In genomic region chr19:46935066-46935663, GRCh38 we compare ENCODE assay signal across 12 cellular contexts.
DNase-seq lines count a peak whose midpoint lies in the region; ATAC-seq and TF ChIP-seq lines count a peak whose summit lies in the region.
"Had no signal": no experiment of that assay in that cellular context is flagged by ENCODE, and none has a peak within 500 bp of the region (broad histone marks: within the 10 kb centered on the region; RNA-seq: fewer than 3 reads in every experiment).

No MANE protein-coding gene starts in this region.

- H3K4me1 ChIP-seq in RWPE2 (ENCODE audit: insufficient read depth, poor library complexity, severe bottlenecking) (peaks cover 30% of the 10 kb centered on the region), thymus (ENCODE audit: control insufficient read depth, insufficient read depth, low read length) (peaks cover 3% of the 10 kb centered on the region), HAP-1 (no peaks in the 10 kb centered on the region)
- peaks cover 43% of the 10 kb centered on the region for H3K4me1 ChIP-seq in effector memory CD4-positive, alpha-beta T cell (ENCODE audit: control insufficient read depth, insufficient read depth, low read length, poor library complexity, severe bottlenecking)
- H3K4me1 ChIP-seq: BE2C had no signal

- H3K27me3 ChIP-seq in RWPE2 (ENCODE audit: insufficient read depth, poor library complexity, severe bottlenecking) (no peaks in the 10 kb centered on the region), thymus (ENCODE audit: control insufficient read depth, insufficient read depth) (no peaks in the 10 kb centered on the region), WERI-Rb-1 (ENCODE audit: insufficient read depth, low read depth, severe bottlenecking) (no peaks in the 10 kb centered on the region), HAP-1 (ENCODE audit: low read depth) (no peaks in the 10 kb centered on the region)
- no peaks in the 10 kb centered on the region for H3K27me3 ChIP-seq in effector memory CD4-positive, alpha-beta T cell (replicated peaks; ENCODE audit: control insufficient read depth, insufficient read depth, low read length, poor library complexity, severe bottlenecking)
- H3K27me3 ChIP-seq: BE2C, neutrophil had no signal

- no peak for DNase-seq in activated T-cell treated with anti-CD3 and anti-CD28 coated beads, Interleukin-2, amount 50 U/mL, for 72 hours
- no peak for DNase-seq in activated T-cell treated with anti-CD3 and anti-CD28 coated beads, Interleukin-2, amount 50 U/mL, for 48 hours
- DNase-seq in RWPE2 (ENCODE audit: low spot score): no peak
- DNase-seq in effector memory CD4-positive, alpha-beta T cell: no peak
- DNase-seq in WERI-Rb-1: no peak
- no peak for DNase-seq in HAP-1 (ENCODE audit: low spot score in 2 of 2)
- DNase-seq: activated CD8-positive, alpha-beta memory T cell treated with anti-CD3 and anti-CD28 coated beads, Interleukin-2, amount 50 U/mL, for 48 hours; BE2C; NCI-H510A had no signal

- no peaks in the 10 kb centered on the region for H3K9me3 ChIP-seq in RWPE2 (ENCODE audit: severe bottlenecking)
- H3K9me3 ChIP-seq in effector memory CD4-positive, alpha-beta T cell (ENCODE audit: control insufficient read depth, low read length): no peaks in the 10 kb centered on the region
- no peaks in the 10 kb centered on the region for H3K9me3 ChIP-seq in thymus (ENCODE audit: control insufficient read depth)
- H3K9me3 ChIP-seq in WERI-Rb-1 (ENCODE audit: severe bottlenecking): no peaks in the 10 kb centered on the region
- no peaks in the 10 kb centered on the region for H3K9me3 ChIP-seq in HAP-1
- H3K9me3 ChIP-seq: BE2C, neutrophil had no signal

- no peak overlapping the region for H3K4me3 ChIP-seq in RWPE2 (ENCODE audit: severe bottlenecking)
- H3K4me3 ChIP-seq in effector memory CD4-positive, alpha-beta T cell (ENCODE audit: insufficient read depth, low read depth, low read length, poor library complexity, severe bottlenecking): peak overlapping the region; percentile 23
- H3K4me3 ChIP-seq in thymus (ENCODE audit: low read length): peak overlapping the region; percentile 7
- H3K4me3 ChIP-seq in WERI-Rb-1 (ENCODE audit: low read depth, low read length): no peak overlapping the region
- H3K4me3 ChIP-seq in HAP-1: no peak overlapping the region

- peak overlapping the region; percentile 30 for H3K27ac ChIP-seq in RWPE2 (ENCODE audit: poor library complexity, severe bottlenecking)
- peak overlapping the region; percentile 61 for H3K27ac ChIP-seq in effector memory CD4-positive, alpha-beta T cell (ENCODE audit: insufficient read depth, low read length, poor library complexity, severe bottlenecking)
- peak overlapping the region; percentile 93 for H3K27ac ChIP-seq in thymus (ENCODE audit: low read depth)
- no peak overlapping the region for H3K27ac ChIP-seq in WERI-Rb-1
- H3K27ac ChIP-seq: neutrophil had no signal

- TF ChIP-seq CTCF in RWPE2 (IDR thresholded peaks at IDR 0.05; ENCODE audit: poor library complexity, severe bottlenecking): no peak
- no peak for TF ChIP-seq CTCF in WERI-Rb-1 (IDR thresholded peaks at IDR 0.05; ENCODE audit: low read depth, low read length)

- H3K4me3 Mint-ChIP-seq in activated T-cell treated with anti-CD3 and anti-CD28 coated beads, Interleukin-2, amount 50 U/mL, for 72 hours: peak overlapping the region; percentile 63 to 65

- H3K36me3 ChIP-seq in RWPE2 (ENCODE audit: low read depth) (peaks cover 34% of the 10 kb centered on the region), thymus (ENCODE audit: control insufficient read depth, insufficient read depth) (peaks cover 13% of the 10 kb centered on the region), WERI-Rb-1 (peaks cover 14% of the 10 kb centered on the region), HAP-1 (replicated peaks) (peaks cover 7% of the 10 kb centered on the region; the same call in 1 of the 2 replicates)
- H3K36me3 ChIP-seq in effector memory CD4-positive, alpha-beta T cell (ENCODE audit: control insufficient read depth, insufficient read depth, low read length): peaks cover 3% of the 10 kb centered on the region

- ATAC-seq in activated T-cell treated with anti-CD3 and anti-CD28 coated beads, Interleukin-2, amount 50 U/mL, for 72 hours (replicated peaks in 1 of 2): peak in 1 of 2 donors; percentile 28
- no peak for ATAC-seq in RWPE2 (ENCODE audit: low read depth)
- ATAC-seq in activated CD4-positive, CD25-positive, alpha-beta regulatory T cell treated with anti-CD3 and anti-CD28 coated beads, Interleukin-2, amount 50 U/mL, for 24 hours: no peak

- H3K27me3 Mint-ChIP-seq in activated T-cell treated with anti-CD3 and anti-CD28 coated beads, Interleukin-2, amount 50 U/mL, for 72 hours (ENCODE audit: low read depth): no peaks in the 10 kb centered on the region

- H3K27ac Mint-ChIP-seq in activated T-cell treated with anti-CD3 and anti-CD28 coated beads, Interleukin-2, amount 50 U/mL, for 72 hours: peak overlapping the region; percentile 82

- H3K4me1 Mint-ChIP-seq in activated T-cell treated with anti-CD3 and anti-CD28 coated beads, Interleukin-2, amount 50 U/mL, for 72 hours (ENCODE audit: low read depth): peaks cover 30% of the 10 kb centered on the region

- in situ Hi-C loops in HAP-1 (cut with MboI; ENCODE audit: low sequenced_read_pairs): no loop called here

- H3K36me3 Mint-ChIP-seq in activated T-cell treated with anti-CD3 and anti-CD28 coated beads, Interleukin-2, amount 50 U/mL, for 72 hours (ENCODE audit: insufficient read depth in 2 of 2): peaks cover 1 to 2% of the 10 kb centered on the region in 2 donors

- WGBS in thymus: 57% methylated on average over 7 of the region's 7 CpGs

- no peaks in the 10 kb centered on the region for H3K9me3 Mint-ChIP-seq in activated T-cell treated with anti-CD3 and anti-CD28 coated beads, Interleukin-2, amount 50 U/mL, for 72 hours

Comparison
In these comparisons a context has a peak if more than half of its experiments do, and no peak if none do; other contexts are left out.
1. H3K4me3 ChIP-seq: peak in effector memory CD4-positive, alpha-beta T cell (single experiment) and thymus (single experiment); none in RWPE2 (single experiment), WERI-Rb-1 (single experiment) and HAP-1 (single experiment).